14 cellular contexts compared by ENCODE assay signal in the genomic region with DNA sequence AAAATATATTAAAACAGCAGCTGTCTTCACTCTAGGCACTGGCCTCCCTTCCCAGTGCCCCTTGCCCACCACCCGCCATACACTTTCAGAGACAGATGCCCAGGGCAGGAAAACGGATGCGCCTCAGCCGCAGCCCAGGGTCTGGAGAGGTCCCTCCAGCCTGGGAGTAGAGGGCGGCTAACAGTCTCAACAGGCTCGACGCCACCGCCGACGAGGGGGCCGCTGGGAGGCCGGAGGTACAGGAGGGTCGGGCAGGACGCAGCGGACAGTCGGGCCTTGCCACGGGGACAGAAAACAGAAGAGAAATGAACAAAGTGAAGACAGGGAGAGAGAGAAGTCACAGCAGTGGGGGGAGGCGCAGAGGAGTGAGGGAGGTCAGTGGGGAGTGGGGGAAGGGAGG. TPM values are rescaled to one million over a fixed set of nuclear protein-coding genes. Genes with fewer than 3 reads are reported as not detected.
A peak's percentile ranks its signal among the peaks of the same experiment; 100 is the strongest.
DNase-seq lines count a peak whose midpoint lies in the region; ATAC-seq lines count a peak whose summit lies in the region.
"Had no signal": no experiment of that assay in that cellular context is flagged by ENCODE, and none has a peak within 500 bp of the region (broad histone marks: within the 10 kb centered on the region; RNA-seq: fewer than 3 reads in every experiment).

No MANE protein-coding gene starts in this region.

- H3K79me2 ChIP-seq in mesendoderm (ENCODE audit: control insufficient read depth, insufficient read depth, low read length) = no peaks in the 10 kb centered on the region

- no peaks in the 10 kb centered on the region for H3K27me3 Mint-ChIP-seq in activated T-helper 17 cell treated with anti-CD3 and anti-CD28 coated beads, Interleukin-2, amount 50 U/mL, for 72 hours
- H3K27me3 Mint-ChIP-seq: CD4-positive, CD25-positive, alpha-beta regulatory T cell had no signal

- intact Hi-C loops in posterior vena cava (cut with DNase I) = no loop called here

- H2AK5ac ChIP-seq in mesenchymal stem cell (ENCODE audit: low read length, severe bottlenecking) = no peak overlapping the region
- H2AK5ac ChIP-seq in mesendoderm (ENCODE audit: low read length) = no peak overlapping the region

- no peaks in the 10 kb centered on the region for H3K4me1 Mint-ChIP-seq in activated T-helper 17 cell treated with anti-CD3 and anti-CD28 coated beads, Interleukin-2, amount 50 U/mL, for 72 hours
- H3K4me1 Mint-ChIP-seq: CD4-positive, CD25-positive, alpha-beta regulatory T cell had no signal

- no peak overlapping the region for H3K14ac ChIP-seq in mesenchymal stem cell (ENCODE audit: low read length in 2 of 2)

- H3K56ac ChIP-seq in mesendoderm (ENCODE audit: low read length) = no peak overlapping the region

- H2BK120ac ChIP-seq in mesenchymal stem cell (ENCODE audit: low read depth, low read length) = no peak overlapping the region
- H2BK120ac ChIP-seq in mesendoderm (ENCODE audit: low read depth, low read length) = no peak overlapping the region

- H3K27ac ChIP-seq in mesenchymal stem cell (ENCODE audit: low read length, poor library complexity, severe bottlenecking) = no peak overlapping the region
- H3K27ac ChIP-seq in mesendoderm (ENCODE audit: low read depth, low read length) = no peak overlapping the region
- H3K27ac ChIP-seq: GM23248 had no signal

- no peak overlapping the region for H3K23ac ChIP-seq in mesenchymal stem cell (ENCODE audit: low read length in 2 of 2)
- no peak overlapping the region for H3K23ac ChIP-seq in mesendoderm (ENCODE audit: low read length)

- H3K4me1 ChIP-seq in mesenchymal stem cell (ENCODE audit: control insufficient read depth, insufficient read depth, low read depth, low read length) = peaks cover 19% of the 10 kb centered on the region
- H3K4me1 ChIP-seq in mesendoderm (ENCODE audit: control insufficient read depth, low read depth, low read length) = no peaks in the 10 kb centered on the region

- H2AFZ ChIP-seq in mesenchymal stem cell (ENCODE audit: low read depth, low read length) = no peak overlapping the region
- H2AFZ ChIP-seq: GM23248 had no signal

- H3K9me3 ChIP-seq in mesenchymal stem cell (ENCODE audit: control insufficient read depth, low read length) = no peaks in the 10 kb centered on the region
- H3K9me3 ChIP-seq: BLaER1 treated with 17β-estradiol and CSF1 and Interleukin-3, amounts not matched to agents 10 nM and 100 nM had no signal

- ATAC-seq in activated naive CD4-positive, alpha-beta T cell treated with anti-CD3 and anti-CD28 coated beads, Interleukin-2, amount 50 U/mL, for 72 hours = no peak
- no peak for ATAC-seq in activated T-helper 17 cell treated with anti-CD3 and anti-CD28 coated beads, Interleukin-2, amount 50 U/mL, for 72 hours (replicated peaks)
- ATAC-seq in HG03280 (IDR thresholded peaks at IDR 0.05; ENCODE audit: unreplicated experiment) = no peak
- ATAC-seq: HCT116 had no signal

- H3K9ac ChIP-seq in mesenchymal stem cell (ENCODE audit: low read length) (no peak overlapping the region), mesendoderm (ENCODE audit: low read length) (no peak overlapping the region)
- H3K9ac ChIP-seq: GM23248 had no signal

- H3K36me3 ChIP-seq in mesenchymal stem cell (ENCODE audit: control insufficient read depth in 1 of 2, insufficient read depth in 2 of 2, low read depth in 1 of 2, low read length in 2 of 2) (peaks cover 73 to 74% of the 10 kb centered on the region in 2 experiments), mesendoderm (ENCODE audit: control insufficient read depth, insufficient read depth, low read length) (peaks cover 6% of the 10 kb centered on the region)

- no peak overlapping the region for H3K18ac ChIP-seq in mesenchymal stem cell (ENCODE audit: low read depth in 1 of 2, low read length in 2 of 2)
- no peak overlapping the region for H3K18ac ChIP-seq in mesendoderm (ENCODE audit: low read length)

- peak overlapping the region; percentile 16 for H4K91ac ChIP-seq in mesenchymal stem cell (ENCODE audit: low read length)

- H3K9me3 Mint-ChIP-seq in activated naive CD4-positive, alpha-beta T cell treated with anti-CD3 and anti-CD28 coated beads, Interleukin-2, amount 50 U/mL, for 72 hours = no peaks in the 10 kb centered on the region
- no peaks in the 10 kb centered on the region for H3K9me3 Mint-ChIP-seq in activated T-helper 17 cell treated with anti-CD3 and anti-CD28 coated beads, Interleukin-2, amount 50 U/mL, for 72 hours
- H3K9me3 Mint-ChIP-seq: CD4-positive, CD25-positive, alpha-beta regulatory T cell had no signal

- H3K36me3 Mint-ChIP-seq in activated naive CD4-positive, alpha-beta T cell treated with anti-CD3 and anti-CD28 coated beads, Interleukin-2, amount 50 U/mL, for 72 hours = no peaks in the 10 kb centered on the region
- H3K36me3 Mint-ChIP-seq in activated T-helper 17 cell treated with anti-CD3 and anti-CD28 coated beads, Interleukin-2, amount 50 U/mL, for 72 hours (ENCODE audit: low read depth) = peaks cover 77% of the 10 kb centered on the region

- H2BK12ac ChIP-seq in mesenchymal stem cell (ENCODE audit: low read length in 2 of 2) = no peak overlapping the region

- H2BK5ac ChIP-seq in mesenchymal stem cell (ENCODE audit: low read depth, low read length, poor library complexity, severe bottlenecking) (no peak overlapping the region), mesendoderm (ENCODE audit: low read length) (no peak overlapping the region)

- peaks cover 27% of the 10 kb centered on the region for H3K79me1 ChIP-seq in mesenchymal stem cell (replicated peaks; ENCODE audit: low read length, poor library complexity, severe bottlenecking)
- no peaks in the 10 kb centered on the region for H3K79me1 ChIP-seq in mesendoderm (ENCODE audit: low read length)

- H3K4me3 ChIP-seq in mesenchymal stem cell (ENCODE audit: insufficient read depth in 1 of 2, low read depth in 1 of 2, low read length in 2 of 2) (no peak overlapping the region), mesendoderm (ENCODE audit: low read length) (no peak overlapping the region)
- H3K4me3 ChIP-seq: BLaER1 treated with 17β-estradiol and CSF1 and Interleukin-3, amounts not matched to agents 10 nM and 100 nM; GM23248 had no signal

- H3K27ac Mint-ChIP-seq in activated naive CD4-positive, alpha-beta T cell treated with anti-CD3 and anti-CD28 coated beads, Interleukin-2, amount 50 U/mL, for 72 hours = peak overlapping the region; percentile 67 to 84
- H3K27ac Mint-ChIP-seq in activated T-helper 17 cell treated with anti-CD3 and anti-CD28 coated beads, Interleukin-2, amount 50 U/mL, for 72 hours = no peak overlapping the region

- H4K8ac ChIP-seq in mesenchymal stem cell (ENCODE audit: low read length) (no peak overlapping the region), mesendoderm (ENCODE audit: low read depth, low read length) (no peak overlapping the region)

- H3K4me2 ChIP-seq in mesenchymal stem cell (ENCODE audit: low read length, poor library complexity, severe bottlenecking) = no peak overlapping the region
- H3K4me2 ChIP-seq in mesendoderm (ENCODE audit: low read length) = no peak overlapping the region
- H3K4me2 ChIP-seq: BLaER1 treated with 17β-estradiol and CSF1 and Interleukin-3, amounts not matched to agents 10 nM and 100 nM had no signal

- no peak overlapping the region for H4K5ac ChIP-seq in mesendoderm (ENCODE audit: low read length)

- no peak for DNase-seq in activated naive CD4-positive, alpha-beta T cell treated with anti-CD3 and anti-CD28 coated beads, Interleukin-2, amount 50 U/mL, for 72 hours (ENCODE audit: low spot score in 2 of 2)
- no peak for DNase-seq in activated naive CD4-positive, alpha-beta T cell treated with Interleukin-2 at 50 U/mL for 16 hours
- DNase-seq in mesenchymal stem cell = no peak
- peak; percentile 79 for DNase-seq in posterior vena cava (ENCODE audit: low spot score)
- DNase-seq in mesendoderm = no peak
- DNase-seq: ACHN; CD4-positive, CD25-positive, alpha-beta regulatory T cell; DMS53; GF-D8; GM23248 had no signal

- H3K27me3 ChIP-seq in mesenchymal stem cell (ENCODE audit: control insufficient read depth in 1 of 2, insufficient read depth in 1 of 2, low read length in 2 of 2) (no peaks in the 10 kb centered on the region), mesendoderm (ENCODE audit: insufficient read depth, low read length, poor library complexity) (no peaks in the 10 kb centered on the region)
- H3K27me3 ChIP-seq: BLaER1 treated with 17β-estradiol and CSF1 and Interleukin-3, amounts not matched to agents 10 nM and 100 nM had no signal

- H2BK15ac ChIP-seq in mesenchymal stem cell (ENCODE audit: low read depth, poor library complexity, severe bottlenecking) (no peak overlapping the region), mesendoderm (replicated peaks; ENCODE audit: low read depth) (no peak overlapping the region)

- 98% methylated on average over 18 of the region's 18 CpGs for WGBS in mesenchymal stem cell
- WGBS in mesendoderm (ENCODE audit: extremely low coverage, insufficient coverage, low lambda C conversion rate) = no CpG with 5 or more reads among the region's 18 CpGs

- H3K4ac ChIP-seq in mesenchymal stem cell (ENCODE audit: low read depth in 1 of 2, low read length in 2 of 2) (no peak overlapping the region), mesendoderm (ENCODE audit: low read depth, low read length) (no peak overlapping the region)

- H3K4me3 Mint-ChIP-seq in activated T-helper 17 cell treated with anti-CD3 and anti-CD28 coated beads, Interleukin-2, amount 50 U/mL, for 72 hours = no peak overlapping the region
- H3K4me3 Mint-ChIP-seq: CD4-positive, CD25-positive, alpha-beta regulatory T cell had no signal

RNA-seq across cellular contexts. Expression of gene C19orf47, which starts 27.1 kb away (rescaled TPM):
- 10 to 100 TPM; 18.9 to 24.1 TPM for total RNA-seq in activated naive CD4-positive, alpha-beta T cell treated with anti-CD3 and anti-CD28 coated beads, Interleukin-2, amount 50 U/mL, for 72 hours
- 12.7 TPM for polyA plus RNA-seq in mesenchymal stem cell (2013, experiment 1 of 2)
- 12.8 TPM for polyA plus RNA-seq in mesenchymal stem cell (2013, experiment 2 of 2)
- 10 to 100 TPM; 13.2 to 16.9 TPM for total RNA-seq in posterior vena cava
- 10 to 100 TPM; 11.4 to 21.4 TPM for total RNA-seq in activated T-helper 17 cell treated with anti-CD3 and anti-CD28 coated beads, Interleukin-2, amount 50 U/mL, for 72 hours
- 17.5 TPM for polyA plus RNA-seq in mesendoderm (2013, experiment 1 of 2)
- 17.5 TPM for polyA plus RNA-seq in mesendoderm (2013, experiment 2 of 2)

RNA-seq across cellular contexts. Expression of gene PLD3, which starts 27.4 kb away (rescaled TPM):
- total RNA-seq in activated naive CD4-positive, alpha-beta T cell treated with anti-CD3 and anti-CD28 coated beads, Interleukin-2, amount 50 U/mL, for 72 hours = 10 to 100 TPM; 79.9 to 85.4 TPM
- polyA plus RNA-seq in mesenchymal stem cell (2013, experiment 1 of 2) = 586 TPM
- 580 TPM for polyA plus RNA-seq in mesenchymal stem cell (2013, experiment 2 of 2)
- 100 to 1,000 TPM; 153 to 281 TPM for total RNA-seq in posterior vena cava
- 10 to 100 TPM; 59.7 to 78.3 TPM for total RNA-seq in activated T-helper 17 cell treated with anti-CD3 and anti-CD28 coated beads, Interleukin-2, amount 50 U/mL, for 72 hours
- 130 TPM for polyA plus RNA-seq in mesendoderm (2013, experiment 1 of 2)
- 129 TPM for polyA plus RNA-seq in mesendoderm (2013, experiment 2 of 2)

RNA-seq across cellular contexts. Expression of gene AKT2, which starts 35.9 kb away (rescaled TPM):
- total RNA-seq in activated naive CD4-positive, alpha-beta T cell treated with anti-CD3 and anti-CD28 coated beads, Interleukin-2, amount 50 U/mL, for 72 hours = 100 to 1,000 TPM; 171 to 214 TPM
- 112 TPM for polyA plus RNA-seq in mesenchymal stem cell (2013, experiment 1 of 2)
- polyA plus RNA-seq in mesenchymal stem cell (2013, experiment 2 of 2) = 106 TPM
- total RNA-seq in posterior vena cava = 10 to 100 TPM; 80.4 to 85.1 TPM
- total RNA-seq in activated T-helper 17 cell treated with anti-CD3 and anti-CD28 coated beads, Interleukin-2, amount 50 U/mL, for 72 hours = 100 to 1,000 TPM; 123 to 163 TPM
- polyA plus RNA-seq in mesendoderm (2013, experiment 1 of 2) = 97.3 TPM
- 103 TPM for polyA plus RNA-seq in mesendoderm (2013, experiment 2 of 2)
